31 cellular contexts compared by ENCODE assay signal in the genomic region with DNA sequence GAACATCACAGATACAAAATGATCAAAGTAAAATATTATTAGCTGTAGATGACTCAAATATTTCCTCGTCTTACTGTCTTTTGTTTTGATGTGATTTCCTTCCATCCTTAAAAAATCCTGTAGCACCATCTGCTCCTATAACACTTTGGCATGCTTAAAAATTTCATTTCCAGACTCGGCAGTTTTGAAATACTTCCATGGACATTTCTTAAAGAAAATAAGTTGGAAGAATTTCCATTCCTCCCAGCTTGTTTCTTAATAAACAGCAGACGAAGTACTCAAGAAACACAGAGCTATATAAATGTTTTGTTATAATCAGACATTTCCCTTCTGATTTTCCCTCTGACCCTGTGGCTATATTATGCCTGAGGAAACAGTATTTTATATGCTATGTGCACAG. TPM values are rescaled to one million over a fixed set of nuclear protein-coding genes. Genes with fewer than 3 reads are reported as not detected.
"Had no signal": no experiment of that assay in that cellular context is flagged by ENCODE, and none has a peak within 500 bp of the region (broad histone marks: within the 10 kb centered on the region; RNA-seq: fewer than 3 reads in every experiment).

No MANE protein-coding gene starts in this region.

- ATAC-seq: activated CD8-positive, alpha-beta T cell treated with anti-CD3 and anti-CD28 coated beads, Interleukin-2, amount 10 ng/mL, durations not matched to agents 7 days and 5 days; body of pancreas; Panc1; SK-N-SH treated with all-trans-retinoic acid at 6 μM for 48 hours had no signal

- H3K9me3 Mint-ChIP-seq: activated naive CD4-positive, alpha-beta T cell treated with anti-CD3 and anti-CD28 coated beads, Interleukin-2, amount 50 U/mL, for 24 hours; activated T-cell treated with anti-CD3 and anti-CD28 coated beads, Interleukin-2, amount 50 U/mL, for 24 hours; activated T-helper 1 cell treated with anti-CD3 and anti-CD28 coated beads, Interleukin-12 subunit alpha, Interleukin-12 subunit beta, Interleukin-2, Interleukin-4 antibody, amounts not matched to agents 30 ng/mL and 10 ng/mL and 1 ng/mL, durations not matched to agents 14 hours and 24 hours and 36 hours had no signal

- H3K27ac ChIP-seq: ascending aorta, body of pancreas, RWPE1, SJCRH30 had no signal

- H3K9me3 ChIP-seq: ascending aorta, body of pancreas, SJCRH30 had no signal

- H3K4me3 Mint-ChIP-seq: activated CD8-positive, alpha-beta T cell treated with anti-CD3 and anti-CD28 coated beads, Interleukin-2, amount 10 ng/mL, durations not matched to agents 7 days and 5 days; activated naive CD4-positive, alpha-beta T cell treated with anti-CD3 and anti-CD28 coated beads, Interleukin-2, amount 50 U/mL, for 24 hours; activated T-cell treated with anti-CD3 and anti-CD28 coated beads, Interleukin-2, amount 50 U/mL, for 24 hours; activated T-helper 1 cell treated with anti-CD3 and anti-CD28 coated beads, Interleukin-12 subunit alpha, Interleukin-12 subunit beta, Interleukin-2, Interleukin-4 antibody, amounts not matched to agents 30 ng/mL and 10 ng/mL and 1 ng/mL, durations not matched to agents 14 hours and 24 hours and 36 hours had no signal

- H3K36me3 ChIP-seq: ascending aorta, SJCRH30 had no signal

- H3K27ac Mint-ChIP-seq: activated CD8-positive, alpha-beta T cell treated with anti-CD3 and anti-CD28 coated beads, Interleukin-2, amount 10 ng/mL, durations not matched to agents 7 days and 5 days; activated naive CD4-positive, alpha-beta T cell treated with anti-CD3 and anti-CD28 coated beads, Interleukin-2, amount 50 U/mL, for 24 hours; activated T-cell treated with anti-CD3 and anti-CD28 coated beads, Interleukin-2, amount 50 U/mL, for 24 hours; activated T-helper 1 cell treated with anti-CD3 and anti-CD28 coated beads, Interleukin-12 subunit alpha, Interleukin-12 subunit beta, Interleukin-2, Interleukin-4 antibody, amounts not matched to agents 30 ng/mL and 10 ng/mL and 1 ng/mL, durations not matched to agents 14 hours and 24 hours and 36 hours had no signal

- H3K36me3 Mint-ChIP-seq: activated naive CD4-positive, alpha-beta T cell treated with anti-CD3 and anti-CD28 coated beads, Interleukin-2, amount 50 U/mL, for 24 hours had no signal

- H3K27me3 ChIP-seq: ascending aorta, body of pancreas, SJCRH30 had no signal

- H3K4me1 ChIP-seq: ascending aorta, body of pancreas had no signal

- H3K4me1 Mint-ChIP-seq: activated naive CD4-positive, alpha-beta T cell treated with anti-CD3 and anti-CD28 coated beads, Interleukin-2, amount 50 U/mL, for 24 hours had no signal

- H3K4me3 ChIP-seq: ascending aorta, body of pancreas, SJCRH30 had no signal

- DNase-seq: activated CD4-positive, alpha-beta T cell treated with anti-CD3 and anti-CD28 coated beads for 48 hours; activated CD4-positive, alpha-beta T cell treated with anti-CD3 and anti-CD28 coated beads, Interleukin-2, amount 50 U/mL, for 4 hours; activated CD4-positive, CD25-positive, alpha-beta regulatory T cell treated with anti-CD3 and anti-CD28 coated beads, Interleukin-2, amount 50 U/mL, for 72 hours; activated CD8-positive, alpha-beta memory T cell treated with anti-CD3 and anti-CD28 coated beads, Interleukin-2, amount 50 U/mL, for 48 hours; activated CD8-positive, alpha-beta T cell treated with anti-CD3 and anti-CD28 coated beads, Interleukin-2, amount 10 ng/mL, durations not matched to agents 7 days and 5 days; activated effector memory CD4-positive, alpha-beta T cell treated with Interleukin-2 at 50 U/mL for 16 hours; activated naive CD4-positive, alpha-beta T cell; activated T-cell treated with anti-CD3 and anti-CD28 coated beads, Interleukin-2, amount 50 U/mL, for 24 hours; amniotic stem cell; body of pancreas; central memory CD4-positive, alpha-beta T cell; KG1; NCI-H1048; NCI-H146; NCI-H187 treated with DMSO at 0.1 percent for 48 hours; NCI-H2081 treated with DMSO at 0.1 percent for 48 hours; NCI-H226; NCI-H526; NCI-H774; OCI-M1; Right ventricle myocardium superior; SJCRH30; SW 1271 had no signal

RNA-seq across cellular contexts. Expression of a gene that starts 41.2 kb away (rescaled TPM):
- total RNA-seq: activated CD8-positive, alpha-beta T cell treated with anti-CD3 and anti-CD28 coated beads, Interleukin-2, amount 10 ng/mL, durations not matched to agents 7 days and 5 days; activated T-helper 1 cell treated with anti-CD3 and anti-CD28 coated beads, Interleukin-12 subunit alpha, Interleukin-12 subunit beta, Interleukin-2, Interleukin-4 antibody, amounts not matched to agents 30 ng/mL and 10 ng/mL and 1 ng/mL, durations not matched to agents 14 hours and 24 hours and 36 hours; T-helper 1 cell treated with Interleukin-12 subunit alpha and Interleukin-12 subunit beta and Interleukin-4 antibody, amounts not matched to agents 30 ng/mL and 1 ng/mL, for 36 hours had no signal

RNA-seq across cellular contexts. Expression of a gene that starts 47.9 kb away (rescaled TPM):
- total RNA-seq: activated CD8-positive, alpha-beta T cell treated with anti-CD3 and anti-CD28 coated beads, Interleukin-2, amount 10 ng/mL, durations not matched to agents 7 days and 5 days; activated T-helper 1 cell treated with anti-CD3 and anti-CD28 coated beads, Interleukin-12 subunit alpha, Interleukin-12 subunit beta, Interleukin-2, Interleukin-4 antibody, amounts not matched to agents 30 ng/mL and 10 ng/mL and 1 ng/mL, durations not matched to agents 14 hours and 24 hours and 36 hours; ascending aorta; body of pancreas; NCI-H460; T-helper 1 cell treated with Interleukin-12 subunit alpha and Interleukin-12 subunit beta and Interleukin-4 antibody, amounts not matched to agents 30 ng/mL and 1 ng/mL, for 36 hours had no signal
